ENCODE assay signal across 18 cellular contexts in genomic region chr2:63591566-63592175, GRCh38. TPM values are rescaled to one million over a fixed set of nuclear protein-coding genes. Genes with fewer than 3 reads are reported as not detected.
DNase-seq lines count a peak whose midpoint lies in the region; ATAC-seq and TF ChIP-seq lines count a peak whose summit lies in the region.
"Had no signal": no experiment of that assay in that cellular context is flagged by ENCODE, and none has a peak within 500 bp of the region (broad histone marks: within the 10 kb centered on the region; RNA-seq: fewer than 3 reads in every experiment).

No MANE protein-coding gene starts in this region.

- H3K4me3 ChIP-seq in esophagus muscularis mucosa (peak overlapping the region in 2 of 4 donors; percentile 3 to 92), gastrocnemius medialis (peak overlapping the region in 1 of 4 donors; percentile 63)
- H3K4me3 ChIP-seq: K562 had no signal

- TF ChIP-seq EP300 in esophagus muscularis mucosa (IDR thresholded peaks at IDR 0.05), result no peak

- H3K27ac Mint-ChIP-seq in activated T-cell treated with anti-CD3 and anti-CD28 coated beads, Interleukin-2, amount 50 U/mL, for 24 hours, result peak overlapping the region; percentile 30
- H3K27ac Mint-ChIP-seq: activated CD8-positive, alpha-beta memory T cell treated with anti-CD3 and anti-CD28 coated beads, Interleukin-2, amount 10 ng/mL, durations not matched to agents 7 days and 5 days; activated naive CD4-positive, alpha-beta T cell treated with anti-CD3 and anti-CD28 coated beads, Interleukin-2, amount 50 U/mL, for 24 hours; T-cell had no signal

- in situ Hi-C loops in gastrocnemius medialis (cut with MboI; ENCODE audit: low sequenced_read_pairs in 4 of 4) (loop anchor here in 1 of 4 donors (25.0 kb wide), 1 partner anchor 296 kb away; no protein-coding TSS in a partner anchor), GM13977 (cut with MboI; ENCODE audit: low pct_unique_long_range_greater_than_20kb, low sequenced_read_pairs, unreplicated experiment) (no loop called here)

- intact Hi-C loops in esophagus muscularis mucosa (cut with DNase I), result no loop called here
- intact Hi-C loops in gastrocnemius medialis (cut with DNase I; ENCODE audit: low total_unique reads), result loop anchor here (2.0 to 10.0 kb wide), 3 partner anchors 297 to 1161 kb away; partner anchors contain the start of gene VPS54

- 58% methylated on average over 3 of the region's 3 CpGs for WGBS in esophagus muscularis mucosa

- peaks cover 59% of the 10 kb centered on the region for H3K4me1 Mint-ChIP-seq in activated T-cell treated with anti-CD3 and anti-CD28 coated beads, Interleukin-2, amount 50 U/mL, for 24 hours (ENCODE audit: low read depth)

- H3K36me3 Mint-ChIP-seq in activated T-cell treated with anti-CD3 and anti-CD28 coated beads, Interleukin-2, amount 50 U/mL, for 24 hours (ENCODE audit: low read depth), result peaks cover 77% of the 10 kb centered on the region

- H3K9me3 ChIP-seq in esophagus muscularis mucosa (no peaks in the 10 kb centered on the region), gastrocnemius medialis (no peaks in the 10 kb centered on the region)

- no peaks in the 10 kb centered on the region for H3K9me3 Mint-ChIP-seq in activated T-cell treated with anti-CD3 and anti-CD28 coated beads, Interleukin-2, amount 50 U/mL, for 24 hours
- H3K9me3 Mint-ChIP-seq: activated naive CD4-positive, alpha-beta T cell treated with anti-CD3 and anti-CD28 coated beads, Interleukin-2, amount 50 U/mL, for 24 hours; T-cell; WTC11 had no signal

- no peak for TF ChIP-seq CTCF in esophagus muscularis mucosa (IDR thresholded peaks at IDR 0.05)
- no peak for TF ChIP-seq CTCF in gastrocnemius medialis (IDR thresholded peaks at IDR 0.05 in 4 of 5, conservative IDR thresholded peaks at IDR 0.05 in 1 of 5)
- no peak for TF ChIP-seq CTCF in GM13977 (IDR thresholded peaks at IDR 0.05; ENCODE audit: extremely low read depth, insufficient read depth, missing control alignments)

- DNase-seq in activated T-cell treated with anti-CD3 and anti-CD28 coated beads, Interleukin-2, amount 50 U/mL, for 24 hours, result no peak
- DNase-seq in activated T-cell treated with anti-CD3 and anti-CD28 coated beads, Interleukin-2, amount 50 U/mL, for 48 hours, result no peak
- DNase-seq in MV-4-11 (lab: John Stamatoyannopoulos, UW), result peak; percentile 3
- no peak for DNase-seq in esophagus muscularis mucosa (ENCODE audit: extremely low spot score)
- DNase-seq in gastrocnemius medialis, result no peak
- DNase-seq in NCI-H2171 treated with DMSO at 0.1 percent for 48 hours (lab: John Stamatoyannopoulos, UW), result no peak
- no peak for DNase-seq in GM13977 (ENCODE audit: low spot score)
- DNase-seq in NCI-H82 treated with DMSO at 0.1 percent for 48 hours (lab: John Stamatoyannopoulos, UW; ENCODE audit: unreplicated experiment), result no peak
- DNase-seq: activated CD8-positive, alpha-beta memory T cell treated with anti-CD3 and anti-CD28 coated beads, Interleukin-2, amount 10 ng/mL, durations not matched to agents 7 days and 5 days; central memory CD4-positive, alpha-beta T cell; midbrain; NCI-H1436 treated with DMSO at 0.1 percent for 48 hours; NCI-H510A; posterior cingulate gyrus; T-cell had no signal

- H3K36me3 ChIP-seq in esophagus muscularis mucosa (peaks cover 0 to 30% (median 17%) of the 10 kb centered on the region in 4 donors), gastrocnemius medialis (peaks cover 0 to 12% of the 10 kb centered on the region in 2 donors)

- H3K27ac ChIP-seq in esophagus muscularis mucosa (replicated peaks in 1 of 4) (peak overlapping the region; percentile 65 to 93 (median 88)), gastrocnemius medialis (peak overlapping the region; percentile 86 to 92 (median 90))

- H3K4me3 Mint-ChIP-seq in activated T-cell treated with anti-CD3 and anti-CD28 coated beads, Interleukin-2, amount 50 U/mL, for 24 hours, result peak overlapping the region; percentile 10
- H3K4me3 Mint-ChIP-seq: activated CD8-positive, alpha-beta memory T cell treated with anti-CD3 and anti-CD28 coated beads, Interleukin-2, amount 10 ng/mL, durations not matched to agents 7 days and 5 days had no signal

- TF ChIP-seq POLR2A in esophagus muscularis mucosa (IDR thresholded peaks at IDR 0.05; ENCODE audit: low read depth) (no peak), gastrocnemius medialis (IDR thresholded peaks at IDR 0.05) (no peak)

- no peaks in the 10 kb centered on the region for H3K27me3 ChIP-seq in esophagus muscularis mucosa
- no peaks in the 10 kb centered on the region for H3K27me3 ChIP-seq in gastrocnemius medialis

- ATAC-seq in gastrocnemius medialis, result peak; percentile 7 to 12
- ATAC-seq: activated CD8-positive, alpha-beta memory T cell treated with anti-CD3 and anti-CD28 coated beads, Interleukin-2, amount 10 ng/mL, durations not matched to agents 7 days and 5 days; K562; T-cell; WTC11 had no signal

- H3K4me1 ChIP-seq in esophagus muscularis mucosa (peaks cover 15 to 82% (median 73%) of the 10 kb centered on the region in 4 donors), gastrocnemius medialis (peaks cover 75 to 78% of the 10 kb centered on the region in 2 donors)

- no peaks in the 10 kb centered on the region for H3K27me3 Mint-ChIP-seq in activated T-cell treated with anti-CD3 and anti-CD28 coated beads, Interleukin-2, amount 50 U/mL, for 24 hours
- H3K27me3 Mint-ChIP-seq: activated CD8-positive, alpha-beta memory T cell treated with anti-CD3 and anti-CD28 coated beads, Interleukin-2, amount 10 ng/mL, durations not matched to agents 7 days and 5 days; activated naive CD4-positive, alpha-beta T cell treated with anti-CD3 and anti-CD28 coated beads, Interleukin-2, amount 50 U/mL, for 24 hours; T-cell had no signal

RNA-seq across cellular contexts. Expression of gene MDH1, which starts 2.9 kb away (rescaled TPM):
- total RNA-seq in esophagus muscularis mucosa (100 to 1,000 TPM; 169 to 206 (median 182) TPM), gastrocnemius medialis (100 to 1,000 TPM; 133 to 241 (median 194) TPM)

RNA-seq across cellular contexts. Expression of gene WDPCP, which starts 3.4 kb away (rescaled TPM):
- total RNA-seq in esophagus muscularis mucosa, result 10 to 100 TPM in 3 of 4 donors, 1 to 10 TPM in 1; 7.8 to 23.7 (median 10.7) TPM
- total RNA-seq in gastrocnemius medialis, result 10 to 100 TPM in 2 of 4 donors, 1 to 10 TPM in 2; 7.2 to 47.3 (median 13.0) TPM
